In the genomic region with DNA sequence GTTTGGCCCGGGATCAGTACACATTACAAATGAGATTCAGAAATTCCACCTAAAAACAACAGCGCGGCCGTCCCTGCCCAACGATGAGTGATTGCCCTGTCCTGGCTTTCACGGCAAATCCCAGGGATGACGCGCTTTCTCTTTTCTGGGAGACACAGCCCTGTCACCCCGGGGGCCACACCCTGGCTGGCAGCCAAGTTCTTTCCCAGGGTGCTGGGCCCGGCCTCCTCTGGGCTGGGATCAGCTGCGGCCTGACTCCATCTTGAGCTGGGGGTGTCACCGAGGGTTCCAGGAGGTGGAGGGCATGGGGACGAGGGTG, we compare ENCODE assay signal across 1 cellular context.
TF ChIP-seq lines count a peak whose summit lies in the region.

No MANE protein-coding gene starts in this region.

TF ChIP-seq in IMR-90, 13 proteins besides CTCF, POLR2A, EP300 and RAD21 (continued from another document):
- TF ChIP-seq MAFK (IDR thresholded peaks at IDR 0.05; ENCODE audit: low read depth, low read length) (no peak), RCOR1 (IDR thresholded peaks at IDR 0.05; ENCODE audit: insufficient replicate concordance, low read length) (no peak), CHD1 (IDR thresholded peaks at IDR 0.05; ENCODE audit: low read depth, low read length) (no peak), BHLHE40 (IDR thresholded peaks at IDR 0.05; ENCODE audit: low read depth, low read length) (no peak), CEBPB (IDR thresholded peaks at IDR 0.05; ENCODE audit: low read depth, low read length) (no peak), MXI1 (IDR thresholded peaks at IDR 0.05; ENCODE audit: borderline replicate concordance, low read depth, low read length) (no peak), SMC3 (IDR thresholded peaks at IDR 0.05; ENCODE audit: low read depth, low read length) (no peak), MAZ (IDR thresholded peaks at IDR 0.05; ENCODE audit: borderline replicate concordance, low read depth, low read length) (no peak)
- TF ChIP-seq, protein P1, sequence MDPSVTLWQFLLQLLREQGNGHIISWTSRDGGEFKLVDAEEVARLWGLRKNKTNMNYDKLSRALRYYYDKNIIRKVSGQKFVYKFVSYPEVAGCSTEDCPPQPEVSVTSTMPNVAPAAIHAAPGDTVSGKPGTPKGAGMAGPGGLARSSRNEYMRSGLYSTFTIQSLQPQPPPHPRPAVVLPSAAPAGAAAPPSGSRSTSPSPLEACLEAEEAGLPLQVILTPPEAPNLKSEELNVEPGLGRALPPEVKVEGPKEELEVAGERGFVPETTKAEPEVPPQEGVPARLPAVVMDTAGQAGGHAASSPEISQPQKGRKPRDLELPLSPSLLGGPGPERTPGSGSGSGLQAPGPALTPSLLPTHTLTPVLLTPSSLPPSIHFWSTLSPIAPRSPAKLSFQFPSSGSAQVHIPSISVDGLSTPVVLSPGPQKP (IDR thresholded peaks at IDR 0.05; ENCODE audit: borderline replicate concordance, low read depth, low read length): no peak
